18 cellular contexts compared by ENCODE assay signal in the genomic region with DNA sequence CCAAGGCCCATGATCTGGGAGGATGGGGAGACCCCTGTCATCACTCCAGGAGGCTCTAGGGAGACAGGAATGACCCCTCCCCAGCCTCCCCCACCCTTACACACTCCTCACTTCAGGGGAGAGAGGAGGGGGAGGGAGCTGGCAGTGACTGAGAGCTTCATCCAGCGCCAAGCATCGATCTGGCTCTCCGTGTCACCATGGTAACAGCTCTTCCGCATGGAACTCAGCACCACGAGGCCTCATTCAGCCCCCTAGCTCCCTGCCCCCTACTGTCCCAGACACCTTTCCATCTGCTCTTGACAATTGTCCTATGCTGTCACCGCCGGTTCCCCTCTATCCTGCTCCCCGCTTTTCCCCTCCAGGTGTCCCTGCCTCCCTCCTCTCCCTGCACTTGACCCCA. TPM values are rescaled to one million over a fixed set of nuclear protein-coding genes. Genes with fewer than 3 reads are reported as not detected.
A peak's percentile ranks its signal among the peaks of the same experiment; 100 is the strongest.
DNase-seq lines count a peak whose midpoint lies in the region; ATAC-seq and FAIRE-seq lines count a peak whose summit lies in the region.
"Had no signal": no experiment of that assay in that cellular context is flagged by ENCODE, and none has a peak within 500 bp of the region (broad histone marks: within the 10 kb centered on the region; RNA-seq: fewer than 3 reads in every experiment).

No MANE protein-coding gene starts in this region.

- no peaks in the 10 kb centered on the region for H3K36me3 Mint-ChIP-seq in immature natural killer cell
- H3K36me3 Mint-ChIP-seq in T-helper 2 cell treated with Interferon-gamma antibody and Interleukin-4, amounts not matched to agents 5 μg/mL and 100 μg/mL, for 36 hours (ENCODE audit: low read depth): no peaks in the 10 kb centered on the region

- FAIRE-seq in small intestine (lab: Jason Lieb, UNC): no peak

- no peak for ATAC-seq in HG02678 (IDR thresholded peaks at IDR 0.05; ENCODE audit: unreplicated experiment)
- ATAC-seq: HCT116 had no signal

- no peak overlapping the region for H3K4me3 ChIP-seq in small intestine (ENCODE audit: low read depth in 1 of 2, low read length in 2 of 2)
- H3K4me3 ChIP-seq: Peyer's patch had no signal

- no peak overlapping the region for H3K27ac Mint-ChIP-seq in immature natural killer cell
- H3K27ac Mint-ChIP-seq in T-helper 2 cell treated with Interferon-gamma antibody and Interleukin-4, amounts not matched to agents 5 μg/mL and 100 μg/mL, for 36 hours: no peak overlapping the region
- H3K27ac Mint-ChIP-seq: T-helper 1 cell treated with Interleukin-12 subunit alpha and Interleukin-12 subunit beta and Interleukin-4 antibody, amounts not matched to agents 30 μg/mL and 1 μg/mL, for 36 hours had no signal

- H3K9me3 ChIP-seq in small intestine (ENCODE audit: control insufficient read depth, low read depth): no peaks in the 10 kb centered on the region
- H3K9me3 ChIP-seq: Peyer's patch had no signal

- no peaks in the 10 kb centered on the region for H3K27me3 ChIP-seq in small intestine (ENCODE audit: control insufficient read depth in 2 of 2, insufficient read depth in 2 of 2, low read length in 2 of 2)
- H3K27me3 ChIP-seq: Peyer's patch had no signal

- no peaks in the 10 kb centered on the region for H3K9me3 Mint-ChIP-seq in immature natural killer cell
- no peaks in the 10 kb centered on the region for H3K9me3 Mint-ChIP-seq in T-helper 2 cell treated with Interferon-gamma antibody and Interleukin-4, amounts not matched to agents 5 μg/mL and 100 μg/mL, for 36 hours
- H3K9me3 Mint-ChIP-seq: T-helper 1 cell treated with Interleukin-12 subunit alpha and Interleukin-12 subunit beta and Interleukin-4 antibody, amounts not matched to agents 30 μg/mL and 1 μg/mL, for 36 hours had no signal

- no peaks in the 10 kb centered on the region for H3K4me1 Mint-ChIP-seq in immature natural killer cell
- no peaks in the 10 kb centered on the region for H3K4me1 Mint-ChIP-seq in T-helper 2 cell treated with Interferon-gamma antibody and Interleukin-4, amounts not matched to agents 5 μg/mL and 100 μg/mL, for 36 hours (ENCODE audit: low read depth)

- no peak overlapping the region for H3K27ac ChIP-seq in small intestine (ENCODE audit: low read depth in 1 of 2, low read length in 1 of 2)
- H3K27ac ChIP-seq: 22Rv1, Peyer's patch had no signal

- H3K36me3 ChIP-seq in small intestine (ENCODE audit: control insufficient read depth in 2 of 2, insufficient read depth in 2 of 2, low read length in 2 of 2): no peaks in the 10 kb centered on the region
- H3K36me3 ChIP-seq: Peyer's patch had no signal

- 18 to 29% (median 28%) methylated on average over 4 to 8 of the region's 8 CpGs for WGBS in small intestine, 3 donors

- no peaks in the 10 kb centered on the region for H3K4me1 ChIP-seq in small intestine (ENCODE audit: control insufficient read depth in 2 of 2, insufficient read depth in 1 of 2, low read depth in 1 of 2, low read length in 1 of 2)
- H3K4me1 ChIP-seq: Peyer's patch had no signal

- peak; percentile 21 for DNase-seq in NCI-H2107 treated with DMSO at 0.1 percent for 48 hours (lab: John Stamatoyannopoulos, UW; ENCODE audit: unreplicated experiment)
- no peak for DNase-seq in NCI-H2107 (lab: John Stamatoyannopoulos, UW)
- peak; percentile 1 for DNase-seq in NCI-H748 treated with DMSO at 0.1 percent for 48 hours (lab: John Stamatoyannopoulos, UW)
- peak; percentile 13 for DNase-seq in iPS-NIHi11 (ENCODE audit: low spot score)
- no peak for DNase-seq in small intestine
- DNase-seq in immature natural killer cell: no peak
- DNase-seq in T-helper 2 cell treated with Interferon-gamma antibody and Interleukin-4, amounts not matched to agents 5 μg/mL and 100 μg/mL, for 36 hours (ENCODE audit: low spot score): no peak
- DNase-seq: C1 segment of cervical spinal cord, NCI-H1048, NCI-H187 treated with DMSO at 0.1 percent for 48 hours, NCI-H226, NCI-H69, Peyer's patch, Right ventricle myocardium superior had no signal

- H3K4me3 Mint-ChIP-seq in immature natural killer cell: no peak overlapping the region
- no peak overlapping the region for H3K4me3 Mint-ChIP-seq in T-helper 2 cell treated with Interferon-gamma antibody and Interleukin-4, amounts not matched to agents 5 μg/mL and 100 μg/mL, for 36 hours
- H3K4me3 Mint-ChIP-seq: T-helper 1 cell treated with Interleukin-12 subunit alpha and Interleukin-12 subunit beta and Interleukin-4 antibody, amounts not matched to agents 30 μg/mL and 1 μg/mL, for 36 hours had no signal

- peaks cover 0 to 3% (median 1%) of the 10 kb centered on the region in 3 donors for H3K27me3 Mint-ChIP-seq in immature natural killer cell (ENCODE audit: low read depth in 3 of 3)
- H3K27me3 Mint-ChIP-seq in T-helper 2 cell treated with Interferon-gamma antibody and Interleukin-4, amounts not matched to agents 5 μg/mL and 100 μg/mL, for 36 hours (ENCODE audit: low read depth): no peaks in the 10 kb centered on the region

RNA-seq across cellular contexts. Expression of gene GP2, which starts 35.5 kb away (rescaled TPM):
- 10 to 100 TPM in 2 of 3 donors, 1 to 10 TPM in 1; 8.4 to 34.4 (median 11.2) TPM for polyA plus RNA-seq in small intestine
- polyA plus RNA-seq in immature natural killer cell: not detected

Comparison
In these comparisons a context has a peak if more than half of its experiments do, and no peak if none do; other contexts are left out.
1. DNase-seq: peak in NCI-H2107 treated with DMSO at 0.1 percent for 48 hours (single experiment), NCI-H748 treated with DMSO at 0.1 percent for 48 hours (single experiment) and iPS-NIHi11 (single experiment); none in NCI-H2107 (single experiment), small intestine (single experiment), immature natural killer cell (0 of 3) and T-helper 2 cell treated with Interferon-gamma antibody and Interleukin-4, amounts not matched to agents 5 μg/mL and 100 μg/mL, for 36 hours (single experiment).
2. RNA of gene GP2, which starts 35.5 kb away (polyA plus RNA-seq): 8.4 to 34.4 TPM in small intestine; not detected in immature natural killer cell; every median in the first group is over 4 times any median in the second.